19 cellular contexts compared by ENCODE assay signal in the genomic region with DNA sequence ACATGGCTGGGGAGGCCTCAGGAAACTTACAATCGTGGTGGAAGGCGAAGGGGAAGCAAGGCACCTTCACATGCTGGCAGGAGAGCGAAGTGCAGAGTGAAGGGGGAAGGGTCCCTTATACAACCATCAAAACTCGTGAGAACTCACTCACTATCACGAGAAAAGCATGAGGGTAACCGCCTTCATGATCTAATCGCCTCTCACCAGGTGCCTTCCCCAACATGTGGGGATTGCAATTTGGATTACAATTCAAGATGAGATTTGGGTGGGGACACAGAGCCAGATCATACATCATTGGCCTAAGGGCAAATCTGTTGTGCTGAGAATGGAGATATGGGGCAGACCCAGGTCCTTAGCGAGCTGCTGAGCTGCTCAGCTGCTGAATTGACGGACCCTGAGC. TPM values are rescaled to one million over a fixed set of nuclear protein-coding genes. Genes with fewer than 3 reads are reported as not detected.
"Had no signal": no experiment of that assay in that cellular context is flagged by ENCODE, and none has a peak within 500 bp of the region (broad histone marks: within the 10 kb centered on the region; RNA-seq: fewer than 3 reads in every experiment).

No MANE protein-coding gene starts in this region.

- H3K27ac Mint-ChIP-seq: activated T-helper 1 cell treated with anti-CD3 and anti-CD28 coated beads, Interleukin-12 subunit alpha, Interleukin-12 subunit beta, Interleukin-2, Interleukin-4 antibody, amounts not matched to agents 30 ng/mL and 10 ng/mL and 1 ng/mL, durations not matched to agents 14 hours and 24 hours and 36 hours; T-helper 17 cell had no signal

- H3K27ac ChIP-seq: brain microvascular endothelial cell, esophagus squamous epithelium, VCaP had no signal

- H3K27me3 ChIP-seq: brain microvascular endothelial cell had no signal

- H3K36me3 ChIP-seq: brain microvascular endothelial cell, esophagus squamous epithelium had no signal

- ATAC-seq: T-helper 17 cell had no signal

- H3K4me3 Mint-ChIP-seq: activated T-helper 1 cell treated with anti-CD3 and anti-CD28 coated beads, Interleukin-12 subunit alpha, Interleukin-12 subunit beta, Interleukin-2, Interleukin-4 antibody, amounts not matched to agents 30 ng/mL and 10 ng/mL and 1 ng/mL, durations not matched to agents 14 hours and 24 hours and 36 hours; T-helper 17 cell had no signal

- DNase-seq: activated CD4-positive, alpha-beta T cell treated with anti-CD3 and anti-CD28 coated beads, Interleukin-2, amount 50 U/mL, for 4 hours; activated gamma-delta T cell treated with Interleukin-2 at 50 U/mL for 16 hours; brain microvascular endothelial cell; cortex of kidney; effector CD4-positive, alpha-beta T cell; esophagus squamous epithelium; occipital lobe; retina; stimulated activated CD4-positive, alpha-beta T cell treated with anti-CD3 and anti-CD28 coated beads, Interleukin-12 subunit alpha, Interleukin-12 subunit beta, amount 100 ng/mL, for 4 hours; stimulated activated CD4-positive, alpha-beta T cell treated with anti-CD3 and anti-CD28 coated beads, Interleukin-1b, Interleukin-23, amount 100 ng/mL, for 48 hours; stimulated activated CD8-positive, alpha-beta memory T cell treated with anti-CD3 and anti-CD28 coated beads, Interleukin-4, amount 100 ng/mL, for 48 hours; stimulated activated naive CD4-positive, alpha-beta T cell; T-helper 17 cell had no signal

- H3K4me3 ChIP-seq: esophagus squamous epithelium, lung had no signal

- H3K9me3 ChIP-seq: esophagus squamous epithelium had no signal

RNA-seq across cellular contexts. Expression of a gene that starts 25.2 kb away (rescaled TPM):
- total RNA-seq: occipital lobe had no signal
- polyA plus RNA-seq: neural cell had no signal

RNA-seq across cellular contexts. Expression of a gene that starts 37.3 kb away (rescaled TPM):
- total RNA-seq: aorta, esophagus squamous epithelium, occipital lobe, ureter had no signal
- polyA plus RNA-seq: aorta, neural cell had no signal
